ENCODE assay signal across 17 cellular contexts in the genomic region with DNA sequence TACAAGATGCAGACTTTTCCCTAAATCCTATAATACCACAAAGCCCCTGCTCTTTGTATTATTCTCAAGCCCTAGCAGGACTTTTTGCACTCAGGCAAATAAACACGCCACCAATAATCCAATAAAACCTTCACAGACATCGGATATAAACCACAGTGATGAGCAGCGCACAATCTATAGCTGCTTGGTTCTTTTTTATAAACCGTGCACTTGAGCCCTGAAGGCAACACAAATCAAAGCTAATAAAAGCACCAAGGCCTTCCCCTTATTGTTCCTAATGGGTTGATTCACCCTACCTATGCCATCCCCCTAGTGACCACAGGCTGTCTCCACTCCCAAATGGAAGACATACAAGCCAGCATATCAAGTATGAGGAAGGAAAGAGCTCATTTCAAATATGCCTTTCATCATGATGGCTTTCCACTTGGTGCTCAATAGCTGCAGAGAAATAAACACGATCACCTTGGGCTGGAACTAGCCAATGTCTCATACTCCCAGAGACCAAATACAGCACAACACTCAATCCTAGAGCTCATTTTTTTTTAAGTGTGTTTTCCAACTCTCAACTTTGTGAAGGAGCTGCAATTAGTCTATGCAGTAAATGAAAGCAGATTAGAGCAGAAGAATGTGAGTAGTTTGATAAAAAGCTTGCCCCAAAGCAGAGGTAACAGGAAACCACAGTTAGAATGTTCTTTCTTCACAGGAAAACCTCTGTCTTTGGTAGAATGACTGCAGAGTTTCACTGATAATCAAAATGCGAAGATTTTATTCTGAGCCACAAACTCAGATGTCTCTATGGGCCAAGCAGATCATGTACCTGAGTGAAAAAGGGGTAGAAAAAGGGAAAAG.
DNase-seq lines count a peak whose midpoint lies in the region; ATAC-seq and TF ChIP-seq lines count a peak whose summit lies in the region.
"Had no signal": no experiment of that assay in that cellular context is flagged by ENCODE, and none has a peak within 500 bp of the region (broad histone marks: within the 10 kb centered on the region; RNA-seq: fewer than 3 reads in every experiment).

No MANE protein-coding gene starts in this region.

- no peak for TF ChIP-seq CTCF in RWPE2 (IDR thresholded peaks at IDR 0.05; ENCODE audit: poor library complexity, severe bottlenecking)

- DNase-seq in activated T-cell treated with anti-CD3 and anti-CD28 coated beads, Interleukin-2, amount 50 U/mL, for 24 hours, result no peak
- DNase-seq in activated T-cell treated with anti-CD3 and anti-CD28 coated beads, Interleukin-2, amount 50 U/mL, for 1 hour, result no peak
- DNase-seq in RWPE2 (ENCODE audit: low spot score) (no peak), HuH-7 (ENCODE audit: low spot score) (no peak)
- no peak for DNase-seq in activated naive CD8-positive, alpha-beta T cell treated with anti-CD3 and anti-CD28 coated beads, Interleukin-2, amount 50 U/mL, for 24 hours
- no peak for DNase-seq in stimulated activated naive CD8-positive, alpha-beta T cell treated with anti-CD3 and anti-CD28 coated beads, Interleukin-15, Interleukin-2, amounts not matched to agents 100 U/mL and 50 U/mL, for 24 hours
- no peak for DNase-seq in stimulated activated naive CD4-positive, alpha-beta T cell treated with Interleukin-2 at 50 U/mL for 16 hours (lab: John Stamatoyannopoulos, UW)
- DNase-seq: adrenal gland; caudate nucleus; effector CD8-positive, alpha-beta T cell; Karpas-422; kidney; NCI-H1417; SJCRH30 had no signal

- no peaks in the 10 kb centered on the region for H3K27me3 ChIP-seq in RWPE2 (ENCODE audit: insufficient read depth, poor library complexity, severe bottlenecking)
- H3K27me3 ChIP-seq: adrenal gland, hepatocyte, right atrium auricular region, SJCRH30 had no signal

- H3K27ac ChIP-seq in RWPE2 (ENCODE audit: poor library complexity, severe bottlenecking), result no peak overlapping the region
- H3K27ac ChIP-seq: adrenal gland, hepatocyte, right atrium auricular region, SJCRH30 had no signal

- H3K27ac Mint-ChIP-seq in activated T-cell treated with anti-CD3 and anti-CD28 coated beads, Interleukin-2, amount 50 U/mL, for 24 hours, result peak overlapping the region; percentile 92
- H3K27ac Mint-ChIP-seq in activated naive CD8-positive, alpha-beta T cell treated with anti-CD3 and anti-CD28 coated beads, Interleukin-2, amount 50 U/mL, for 24 hours, result peak overlapping the region; percentile 89

- H3K9me3 ChIP-seq in RWPE2 (ENCODE audit: severe bottlenecking), result no peaks in the 10 kb centered on the region
- H3K9me3 ChIP-seq: adrenal gland, right atrium auricular region, SJCRH30 had no signal

- no peaks in the 10 kb centered on the region for H3K4me1 ChIP-seq in RWPE2 (ENCODE audit: insufficient read depth, poor library complexity, severe bottlenecking)
- H3K4me1 ChIP-seq: adrenal gland, right atrium auricular region, SJCRH30 had no signal

- ATAC-seq in RWPE2 (ENCODE audit: low read depth), result 0 out of 3 replicates have a peak, but pooled peaks have one; percentile 36
- ATAC-seq in activated naive CD8-positive, alpha-beta T cell treated with anti-CD3 and anti-CD28 coated beads, Interleukin-2, amount 50 U/mL, for 24 hours, result peak; percentile 29
- ATAC-seq in stimulated activated naive CD8-positive, alpha-beta T cell treated with anti-CD3 and anti-CD28 coated beads, Interleukin-15, Interleukin-2, amounts not matched to agents 100 U/mL and 50 U/mL, for 24 hours, result peak; percentile 25
- ATAC-seq in HG02981 (IDR thresholded peaks at IDR 0.05; ENCODE audit: unreplicated experiment), result no peak

- H3K36me3 Mint-ChIP-seq in activated T-cell treated with anti-CD3 and anti-CD28 coated beads, Interleukin-2, amount 50 U/mL, for 24 hours (ENCODE audit: low read depth), result peaks cover 4% of the 10 kb centered on the region
- peaks cover 2% of the 10 kb centered on the region for H3K36me3 Mint-ChIP-seq in activated naive CD8-positive, alpha-beta T cell treated with anti-CD3 and anti-CD28 coated beads, Interleukin-2, amount 50 U/mL, for 24 hours (ENCODE audit: low read depth)

- peak overlapping the region; percentile 35 for H3K4me3 Mint-ChIP-seq in activated T-cell treated with anti-CD3 and anti-CD28 coated beads, Interleukin-2, amount 50 U/mL, for 24 hours
- peak overlapping the region; percentile 61 for H3K4me3 Mint-ChIP-seq in activated naive CD8-positive, alpha-beta T cell treated with anti-CD3 and anti-CD28 coated beads, Interleukin-2, amount 50 U/mL, for 24 hours

- no peaks in the 10 kb centered on the region for H3K36me3 ChIP-seq in RWPE2 (ENCODE audit: low read depth)
- H3K36me3 ChIP-seq: adrenal gland, right atrium auricular region, SJCRH30 had no signal

- H3K4me3 ChIP-seq in RWPE2 (ENCODE audit: severe bottlenecking), result no peak overlapping the region
- H3K4me3 ChIP-seq: adrenal gland, hepatocyte, right atrium auricular region, SJCRH30 had no signal

- H3K27me3 Mint-ChIP-seq in activated T-cell treated with anti-CD3 and anti-CD28 coated beads, Interleukin-2, amount 50 U/mL, for 24 hours, result no peaks in the 10 kb centered on the region
- no peaks in the 10 kb centered on the region for H3K27me3 Mint-ChIP-seq in activated naive CD8-positive, alpha-beta T cell treated with anti-CD3 and anti-CD28 coated beads, Interleukin-2, amount 50 U/mL, for 24 hours

- H3K4me1 Mint-ChIP-seq in activated T-cell treated with anti-CD3 and anti-CD28 coated beads, Interleukin-2, amount 50 U/mL, for 24 hours (ENCODE audit: low read depth), result peaks cover 76% of the 10 kb centered on the region
- H3K4me1 Mint-ChIP-seq in activated naive CD8-positive, alpha-beta T cell treated with anti-CD3 and anti-CD28 coated beads, Interleukin-2, amount 50 U/mL, for 24 hours, result peaks cover 69% of the 10 kb centered on the region

- peaks cover 8% of the 10 kb centered on the region for H3K9me3 Mint-ChIP-seq in activated T-cell treated with anti-CD3 and anti-CD28 coated beads, Interleukin-2, amount 50 U/mL, for 24 hours
- peaks cover 9% of the 10 kb centered on the region for H3K9me3 Mint-ChIP-seq in activated naive CD8-positive, alpha-beta T cell treated with anti-CD3 and anti-CD28 coated beads, Interleukin-2, amount 50 U/mL, for 24 hours
